9 cellular contexts compared by ENCODE assay signal in the genomic region with DNA sequence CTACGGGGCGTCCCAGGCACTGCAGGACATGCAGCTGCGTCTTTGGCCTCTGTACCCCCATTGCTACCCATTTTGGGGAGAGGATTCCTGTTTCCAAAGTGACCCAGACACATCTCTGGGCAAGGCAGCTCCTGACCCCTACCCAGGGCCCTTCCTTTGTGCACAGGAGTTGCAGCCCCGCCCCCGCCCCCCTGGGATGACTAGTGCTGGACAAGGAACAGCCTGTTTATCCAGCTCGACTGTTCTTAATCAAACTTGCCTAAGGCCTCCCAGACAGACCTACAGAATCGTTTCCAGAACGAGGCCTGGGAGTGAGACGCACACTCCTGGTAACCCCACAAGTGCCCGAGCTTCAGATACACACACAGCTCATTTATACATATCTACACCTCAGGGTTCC. TPM values are rescaled to one million over a fixed set of nuclear protein-coding genes. Genes with fewer than 3 reads are reported as not detected.
DNase-seq lines count a peak whose midpoint lies in the region; ATAC-seq and TF ChIP-seq lines count a peak whose summit lies in the region.
"Had no signal": no experiment of that assay in that cellular context is flagged by ENCODE, and none has a peak within 500 bp of the region (broad histone marks: within the 10 kb centered on the region; RNA-seq: fewer than 3 reads in every experiment).

No MANE protein-coding gene starts in this region.

- H3K27me3 Mint-ChIP-seq in Caco-2 (ENCODE audit: insufficient read depth, unreplicated experiment) (no peaks in the 10 kb centered on the region), neural progenitor cell (ENCODE audit: insufficient read depth, low read depth) (peaks cover 15% of the 10 kb centered on the region)
- H3K27me3 Mint-ChIP-seq: IgD-negative memory B cell had no signal

- H3K4me1 ChIP-seq in Caco-2 (peaks cover 17% of the 10 kb centered on the region), duodenal mucosa (ENCODE audit: control insufficient read depth in 1 of 2, insufficient read depth in 2 of 2, low read length in 2 of 2) (peaks cover 22 to 39% of the 10 kb centered on the region in 2 donors), neural progenitor cell (peaks cover 11% of the 10 kb centered on the region)

- no peak overlapping the region for H2AFZ ChIP-seq in neural progenitor cell (replicated peaks)

- POLR2A ChIA-PET in Caco-2 (lab: Charles Lee): interaction anchor here (0.7 kb wide), 1 partner anchor 339 kb away, joined by 10 read pairs; no protein-coding TSS in a partner anchor

- H3K4me1 Mint-ChIP-seq in Caco-2 (ENCODE audit: low read depth, unreplicated experiment) (peaks cover 10% of the 10 kb centered on the region), neural progenitor cell (peaks cover 35% of the 10 kb centered on the region)

- H3K4me3 ChIP-seq in Caco-2 (ENCODE audit: low read depth, low read length) (peak overlapping the region; percentile 99), MG63 (peak overlapping the region; percentile 98), duodenal mucosa (ENCODE audit: low read depth in 1 of 2, low read length in 2 of 2) (peak overlapping the region; percentile 21 to 99), neural progenitor cell (no peak overlapping the region)

- ATAC-seq in GM21576 (IDR thresholded peaks at IDR 0.05; ENCODE audit: unreplicated experiment) (no peak), GM21786 (IDR thresholded peaks at IDR 0.05; ENCODE audit: unreplicated experiment) (no peak)

- H3K27ac Mint-ChIP-seq in Caco-2 (ENCODE audit: unreplicated experiment) (no peak overlapping the region), neural progenitor cell (no peak overlapping the region)

- no peak overlapping the region for H3K27ac ChIP-seq in duodenal mucosa (ENCODE audit: low read depth, low read length)
- no peak overlapping the region for H3K27ac ChIP-seq in neural progenitor cell

- peaks cover 43% of the 10 kb centered on the region for H3K79me2 ChIP-seq in neural progenitor cell (ENCODE audit: low read depth)

- no peak for DNase-seq in Caco-2
- DNase-seq in MG63: no peak
- no peak for DNase-seq in neural progenitor cell (ENCODE audit: low spot score)
- DNase-seq in GF-D8 (lab: John Stamatoyannopoulos, UW): no peak
- DNase-seq in NCI-H2107 (lab: John Stamatoyannopoulos, UW): no peak

- intact Hi-C loops in Caco-2 (cut with micrococcal nuclease; ENCODE audit: unreplicated experiment): loop anchor here (1.0 kb wide), 1 partner anchor 27 kb away; no protein-coding TSS in a partner anchor

- H3K9me3 Mint-ChIP-seq in Caco-2 (ENCODE audit: unreplicated experiment): no peaks in the 10 kb centered on the region
- H3K9me3 Mint-ChIP-seq in neural progenitor cell: no peaks in the 10 kb centered on the region
- H3K9me3 Mint-ChIP-seq: IgD-negative memory B cell had no signal

- H3F3A ChIP-seq in neural progenitor cell (ENCODE audit: low read depth): peaks cover 59% of the 10 kb centered on the region

- CTCF ChIA-PET in Caco-2 (lab: Charles Lee): interaction anchor here (0.7 kb wide), 1 partner anchor 13 kb away, joined by 4 read pairs; no protein-coding TSS in a partner anchor

- no peaks in the 10 kb centered on the region for H3K9me3 ChIP-seq in Caco-2
- H3K9me3 ChIP-seq in MG63: no peaks in the 10 kb centered on the region
- H3K9me3 ChIP-seq in duodenal mucosa (ENCODE audit: control insufficient read depth in 1 of 2, low read length in 2 of 2): no peaks in the 10 kb centered on the region
- H3K9me3 ChIP-seq in neural progenitor cell (ENCODE audit: low read depth): no peaks in the 10 kb centered on the region

- TF ChIP-seq CTCF in Caco-2 (IDR thresholded peaks at IDR 0.05; ENCODE audit: insufficient read depth in 1 of 2, low read depth in 1 of 2, low read length in 1 of 2, severe bottlenecking in 1 of 2, unreplicated experiment in 1 of 2): no peak
- no peak for TF ChIP-seq CTCF in neural progenitor cell (IDR thresholded peaks at IDR 0.05)

- H3K36me3 Mint-ChIP-seq in Caco-2 (ENCODE audit: insufficient read depth, unreplicated experiment): peaks cover 85% of the 10 kb centered on the region
- peaks cover 21% of the 10 kb centered on the region for H3K36me3 Mint-ChIP-seq in neural progenitor cell

- H3K9ac ChIP-seq in duodenal mucosa (ENCODE audit: low read depth in 1 of 2, low read length in 2 of 2): peak overlapping the region; percentile 63 to 93
- H3K9ac ChIP-seq in neural progenitor cell: no peak overlapping the region

- peak overlapping the region; percentile 29 for H3K4me2 ChIP-seq in neural progenitor cell

- H3K36me3 ChIP-seq in Caco-2 (ENCODE audit: control insufficient read depth, insufficient read depth, low read length) (peaks cover 17% of the 10 kb centered on the region), MG63 (peaks cover 58% of the 10 kb centered on the region), duodenal mucosa (ENCODE audit: control insufficient read depth in 1 of 2, insufficient read depth in 2 of 2, low read length in 2 of 2) (peaks cover 22 to 48% of the 10 kb centered on the region in 2 donors), neural progenitor cell (no peaks in the 10 kb centered on the region)

- BruUV-seq in Caco-2 (replicated peaks; lab: Mats Ljungman, UMichigan): no TSS peak

- no peaks in the 10 kb centered on the region for H3K27me3 ChIP-seq in Caco-2 (replicated peaks; ENCODE audit: control insufficient read depth, insufficient read depth, low read length)
- no peaks in the 10 kb centered on the region for H3K27me3 ChIP-seq in MG63
- H3K27me3 ChIP-seq in duodenal mucosa (ENCODE audit: control insufficient read depth in 1 of 2, insufficient read depth in 2 of 2, low read length in 2 of 2): no peaks in the 10 kb centered on the region
- H3K27me3 ChIP-seq in neural progenitor cell: peaks cover 17% of the 10 kb centered on the region

- H3K4me3 Mint-ChIP-seq in Caco-2 (ENCODE audit: unreplicated experiment) (peak overlapping the region; percentile 97), neural progenitor cell (peak overlapping the region; percentile 59)

- peaks cover 72% of the 10 kb centered on the region for H4K20me1 ChIP-seq in neural progenitor cell (ENCODE audit: low read depth)

RNA-seq across cellular contexts. Expression of gene DIPK1B, which starts 13.2 kb away (rescaled TPM):
- total RNA-seq in Caco-2 (2022) (40.4 and 40.6 TPM in 2 replicates), neural progenitor cell (ENCODE audit: low replicate concordance) (11.8 and 52.8 TPM in 2 replicates)
- 11.5 and 13.3 TPM in 2 replicates for total RNA-seq in MG63 (2014; rRNA removed; shearing (Covaris generic); ENCODE audit: low replicate concordance)

RNA-seq across cellular contexts. Expression of gene LCN10, which starts 17.1 kb away (rescaled TPM):
- not detected in 2 replicates for total RNA-seq in Caco-2 (2022)
- not detected in 2 replicates for total RNA-seq in MG63 (2014; rRNA removed; shearing (Covaris generic); ENCODE audit: low replicate concordance)
- not detected in 2 replicates for total RNA-seq in neural progenitor cell (ENCODE audit: low replicate concordance)

RNA-seq across cellular contexts. Expression of gene LCN6, which starts 22.7 kb away (rescaled TPM):
- not detected in 2 replicates for total RNA-seq in Caco-2 (2022)
- not detected in 2 replicates for total RNA-seq in MG63 (2014; rRNA removed; shearing (Covaris generic); ENCODE audit: low replicate concordance)
- total RNA-seq in neural progenitor cell (ENCODE audit: low replicate concordance): not detected in 2 replicates

RNA-seq across cellular contexts. Expression of gene LCN8, which starts 32.4 kb away (rescaled TPM):
- total RNA-seq in Caco-2 (2022) (not detected in 2 replicates), neural progenitor cell (ENCODE audit: low replicate concordance) (not detected in 2 replicates)
- not detected in 2 replicates for total RNA-seq in MG63 (2014; rRNA removed; shearing (Covaris generic); ENCODE audit: low replicate concordance)

RNA-seq across cellular contexts. Expression of gene AGPAT2, which starts 38.4 kb away (rescaled TPM):
- total RNA-seq in Caco-2 (2022) (68.7 and 77.1 TPM in 2 replicates), neural progenitor cell (ENCODE audit: low replicate concordance) (2.4 and 3.4 TPM in 2 replicates)
- 58.8 and 116 TPM in 2 replicates for total RNA-seq in MG63 (2014; rRNA removed; shearing (Covaris generic); ENCODE audit: low replicate concordance)
